In the genomic region with DNA sequence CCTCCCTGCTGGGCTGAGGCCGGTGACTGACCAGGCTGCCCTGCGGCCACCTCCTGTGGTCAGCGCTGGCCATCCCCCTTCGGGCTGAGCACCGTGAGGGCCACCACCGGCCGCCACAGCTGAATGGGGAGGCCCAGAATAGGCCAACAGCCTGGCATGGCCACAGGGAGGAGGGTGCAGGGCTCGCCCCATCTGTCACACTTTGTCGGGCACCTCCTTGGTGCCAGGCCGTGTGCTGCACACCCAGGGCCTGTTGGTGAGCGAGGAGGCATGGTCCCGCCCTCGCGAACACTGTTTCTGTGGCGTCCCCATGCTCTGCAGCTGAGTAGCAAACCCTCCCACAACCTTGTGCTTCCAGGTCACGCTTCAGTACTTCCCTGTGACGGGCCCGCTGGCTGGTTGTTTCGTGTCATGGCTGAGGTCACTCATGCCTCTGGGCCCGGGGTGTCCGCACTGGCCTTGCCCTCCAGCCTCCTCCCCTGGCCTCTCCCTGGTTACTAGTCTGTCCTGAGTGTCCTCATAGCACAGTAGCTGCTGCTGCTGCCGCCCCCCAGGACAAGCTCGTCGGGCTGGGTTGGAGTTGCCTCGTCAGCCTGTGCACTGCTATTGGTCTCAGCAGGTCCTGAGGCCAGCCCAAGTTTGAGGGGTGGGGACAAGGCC, we compare ENCODE assay signal across 1 cellular context.
TF ChIP-seq lines count a peak whose summit lies in the region.

No MANE protein-coding gene starts in this region.

TF ChIP-seq in K562, 482 proteins besides CTCF, POLR2A, EP300 and RAD21:
- TF ChIP-seq NR2C1 (IDR thresholded peaks at IDR 0.05) = 0 out of 2 replicates have a peak, but pooled peaks have one; percentile 28
- no peak for TF ChIP-seq NR2C1 (tag; IDR thresholded peaks at IDR 0.05)
- no peak for TF ChIP-seq HCFC1 (IDR thresholded peaks at IDR 0.05; ENCODE audit: low read depth, low read length)
- no peak for TF ChIP-seq BCL6 (CRISPR knock-in tag; IDR thresholded peaks at IDR 0.05)
- 0 out of 2 replicates have a peak, but pooled peaks have one; percentile 38 for TF ChIP-seq POLR2G (IDR thresholded peaks at IDR 0.05; ENCODE audit: low read depth, low read length)
- TF ChIP-seq ZNF449 (CRISPR knock-in tag; IDR thresholded peaks at IDR 0.05) = no peak
- TF ChIP-seq MEIS2 (IDR thresholded peaks at IDR 0.05; ENCODE audit: partially characterized antibody) = no peak
